8 cellular contexts compared by ENCODE assay signal in the genomic region with DNA sequence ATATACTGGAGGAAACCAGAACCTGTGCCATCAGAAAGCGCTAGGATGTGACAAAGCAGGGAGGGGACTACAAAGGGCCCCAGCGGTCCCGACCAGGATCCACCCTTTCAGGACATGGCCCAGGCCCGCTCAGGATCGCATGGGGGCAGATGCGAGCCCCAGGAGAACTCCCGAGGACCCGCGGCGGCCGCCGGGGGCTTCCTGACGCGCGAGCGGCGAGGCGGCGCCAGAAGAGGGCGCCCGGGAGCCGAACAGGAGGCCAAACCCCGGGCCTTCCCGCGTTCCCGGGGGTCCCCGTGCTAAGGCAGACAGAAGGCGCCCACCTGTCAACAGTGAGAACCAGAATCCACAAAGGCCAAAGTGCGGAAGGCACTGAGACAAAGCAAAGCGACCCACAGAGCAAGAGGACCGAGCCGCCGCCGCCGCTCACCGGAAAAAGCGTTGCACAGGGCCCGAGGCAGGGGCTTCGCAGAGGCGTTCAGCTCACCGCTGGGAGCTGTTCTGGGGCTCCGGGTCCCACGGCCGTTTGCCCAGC. TPM values are rescaled to one million over a fixed set of nuclear protein-coding genes. Genes with fewer than 3 reads are reported as not detected.
DNase-seq lines count a peak whose midpoint lies in the region; ATAC-seq and TF ChIP-seq lines count a peak whose summit lies in the region.

No MANE protein-coding gene starts in this region.

- CTCF ChIA-PET in T-cell (lab: Charles Lee), result interaction anchor here in 1 of 2 donors (0.7 to 1.1 kb wide), 3 partner anchors 11 to 581 kb away, joined by 3 to 4 read pairs (median 3); no protein-coding TSS in a partner anchor

- peak overlapping the region; percentile 86 to 96 for H3K27ac Mint-ChIP-seq in T-cell

- peaks cover 0 to 8% of the 10 kb centered on the region in 2 donors for H3K27me3 Mint-ChIP-seq in T-cell

- peaks cover 27 to 37% (median 31%) of the 10 kb centered on the region in 3 donors for H3K4me1 Mint-ChIP-seq in T-cell

- peak; percentile 53; the same call in 1 of the 2 replicates for TF ChIP-seq RAD21 in Ishikawa (IDR thresholded peaks at IDR 0.05; ENCODE audit: low read depth)

- H3K4me2 ChIP-seq in skeletal muscle satellite cell (ENCODE audit: low read length), result peak overlapping the region; percentile 82

- ATAC-seq in T-cell (replicated peaks in 1 of 4), result peak; percentile 71 to 83 (median 74)
- ATAC-seq in GM21528 (IDR thresholded peaks at IDR 0.05; ENCODE audit: low FRiP score, unreplicated experiment), result no peak

- no peaks in the 10 kb centered on the region for H3K9me3 ChIP-seq in adipocyte (ENCODE audit: control insufficient read depth, low read length)
- H3K9me3 ChIP-seq in skeletal muscle satellite cell (replicated peaks; ENCODE audit: low read length), result no peaks in the 10 kb centered on the region

- H3K27me3 ChIP-seq in adipocyte (replicated peaks; ENCODE audit: control insufficient read depth, insufficient read depth, low read length) (peaks cover 26% of the 10 kb centered on the region), skeletal muscle satellite cell (ENCODE audit: control insufficient read depth, insufficient read depth, low read length) (peaks cover 16% of the 10 kb centered on the region)

- DNase-seq in DMS53 treated with DMSO at 0.1 percent for 48 hours (lab: John Stamatoyannopoulos, UW; ENCODE audit: unreplicated experiment) (peak; percentile 1), T-cell (peak; percentile 42 to 77 (median 64)), adipocyte (ENCODE audit: low read depth) (peak; percentile 77), hypothalamus (lab: John Stamatoyannopoulos, UW) (peak in 27 of 51 donors; percentile 3 to 59 (median 21)), cerebellar nuclear complex (lab: John Stamatoyannopoulos, UW) (no peak)

- POLR2A ChIA-PET in T-cell (lab: Charles Lee), result interaction anchor here in 1 of 2 donors (0.6 kb wide), 1 partner anchor 263 kb away, joined by 3 read pairs; no protein-coding TSS in a partner anchor

- peak overlapping the region; percentile 42 for H3K4me3 ChIP-seq in adipocyte (ENCODE audit: low read length)
- H3K4me3 ChIP-seq in skeletal muscle satellite cell (ENCODE audit: low read length), result peak overlapping the region; percentile 57

- H3K4me1 ChIP-seq in adipocyte (ENCODE audit: control insufficient read depth, insufficient read depth, low read length) (no peaks in the 10 kb centered on the region), skeletal muscle satellite cell (ENCODE audit: control insufficient read depth, insufficient read depth, low read length) (no peaks in the 10 kb centered on the region)

- TF ChIP-seq EP300 in Ishikawa (IDR thresholded peaks at IDR 0.05; ENCODE audit: borderline replicate concordance), result no peak

- no peaks in the 10 kb centered on the region for H3K36me3 Mint-ChIP-seq in T-cell

- peak overlapping the region; percentile 52 for H3K9ac ChIP-seq in adipocyte (ENCODE audit: low read length)
- no peak overlapping the region for H3K9ac ChIP-seq in skeletal muscle satellite cell (ENCODE audit: low read depth, low read length)

- no peaks in the 10 kb centered on the region for H3K36me3 ChIP-seq in adipocyte (ENCODE audit: control insufficient read depth, insufficient read depth, low read length, severe bottlenecking)
- H3K36me3 ChIP-seq in skeletal muscle satellite cell (ENCODE audit: insufficient read depth, low read length), result no peaks in the 10 kb centered on the region

- no peaks in the 10 kb centered on the region for H3K9me3 Mint-ChIP-seq in T-cell

- peak overlapping the region; percentile 69 to 77 (median 75) for H3K4me3 Mint-ChIP-seq in T-cell

TF ChIP-seq in Ishikawa, 13 proteins besides CTCF, POLR2A, EP300 and RAD21:
- TF ChIP-seq CEBPB (IDR thresholded peaks at IDR 0.05) (no peak), TCF12 (IDR thresholded peaks at IDR 0.05; ENCODE audit: low read depth) (no peak), ZBTB7A (IDR thresholded peaks at IDR 0.05; ENCODE audit: low read depth) (peak; percentile 43; the same call in 1 of the 2 replicates), USF1 (IDR thresholded peaks at IDR 0.05) (no peak), TAF1 (IDR thresholded peaks at IDR 0.05; ENCODE audit: low read depth) (no peak)

RNA-seq across cellular contexts. Expression of gene OPN1LW, which starts 7.3 kb away (rescaled TPM):
- total RNA-seq in T-cell, result not detected
- total RNA-seq in skeletal muscle satellite cell (2012; rRNA removed), result not detected in 2 replicates

RNA-seq across cellular contexts. Expression of gene MECP2, which starts 39.2 kb away (rescaled TPM):
- total RNA-seq in T-cell, result 100 to 1,000 TPM in 3 of 5 donors, 10 to 100 TPM in 2; 84.9 to 129 (median 100) TPM
- 15.7 and 17.7 TPM in 2 replicates for total RNA-seq in skeletal muscle satellite cell (2012; rRNA removed)

RNA-seq across cellular contexts. Expression of gene OPN1MW, which starts 45.7 kb away (rescaled TPM):
- total RNA-seq in T-cell, result not detected
- total RNA-seq in skeletal muscle satellite cell (2012; rRNA removed), result not detected in 2 replicates

Comparison
In these comparisons a context has a peak if more than half of its experiments do, and no peak if none do; other contexts are left out.
1. DNase-seq: peak in DMS53 treated with DMSO at 0.1 percent for 48 hours (single experiment), T-cell (34 of 34), adipocyte (single experiment) and hypothalamus (27 of 51); none in cerebellar nuclear complex (0 of 2).